In the genomic region with DNA sequence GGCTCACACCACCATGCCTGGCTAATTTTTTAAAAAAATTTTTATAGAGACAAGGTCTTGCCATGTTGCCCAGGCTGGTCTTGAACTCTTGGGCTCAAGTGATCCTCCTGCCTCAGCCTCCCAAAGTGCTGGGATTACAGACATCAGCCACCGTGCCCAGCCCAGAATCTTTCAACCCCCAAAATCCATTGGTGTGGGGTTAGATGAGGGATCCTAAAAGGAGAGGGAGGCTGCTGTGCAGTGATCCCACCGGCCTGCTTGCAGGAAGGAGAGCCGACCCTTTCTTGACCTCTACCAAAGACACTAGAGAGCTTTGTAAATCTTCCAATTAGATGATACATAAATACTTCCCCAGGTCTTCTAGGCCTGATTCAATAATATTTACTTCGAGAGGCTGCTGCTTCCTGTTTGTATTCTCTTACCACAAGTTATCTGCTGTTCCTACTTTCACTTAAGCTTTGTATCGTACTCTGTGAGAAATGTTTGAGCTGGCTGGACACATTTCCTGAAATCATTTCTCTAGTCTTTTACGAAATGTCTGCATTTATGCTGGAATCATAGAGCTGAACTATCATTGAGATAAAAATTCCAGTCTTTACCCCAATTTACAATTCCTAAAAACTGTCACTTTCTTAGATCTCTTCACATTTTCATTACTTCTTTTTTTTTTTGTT, we compare ENCODE assay signal across 1 cellular context.
A peak's percentile ranks its signal among the peaks of the same experiment; 100 is the strongest.
TF ChIP-seq lines count a peak whose summit lies in the region.

No MANE protein-coding gene starts in this region.

TF ChIP-seq in K562, 482 proteins besides CTCF, POLR2A, EP300 and RAD21 (continued from another document and continues in another):
- TF ChIP-seq, protein P1, sequence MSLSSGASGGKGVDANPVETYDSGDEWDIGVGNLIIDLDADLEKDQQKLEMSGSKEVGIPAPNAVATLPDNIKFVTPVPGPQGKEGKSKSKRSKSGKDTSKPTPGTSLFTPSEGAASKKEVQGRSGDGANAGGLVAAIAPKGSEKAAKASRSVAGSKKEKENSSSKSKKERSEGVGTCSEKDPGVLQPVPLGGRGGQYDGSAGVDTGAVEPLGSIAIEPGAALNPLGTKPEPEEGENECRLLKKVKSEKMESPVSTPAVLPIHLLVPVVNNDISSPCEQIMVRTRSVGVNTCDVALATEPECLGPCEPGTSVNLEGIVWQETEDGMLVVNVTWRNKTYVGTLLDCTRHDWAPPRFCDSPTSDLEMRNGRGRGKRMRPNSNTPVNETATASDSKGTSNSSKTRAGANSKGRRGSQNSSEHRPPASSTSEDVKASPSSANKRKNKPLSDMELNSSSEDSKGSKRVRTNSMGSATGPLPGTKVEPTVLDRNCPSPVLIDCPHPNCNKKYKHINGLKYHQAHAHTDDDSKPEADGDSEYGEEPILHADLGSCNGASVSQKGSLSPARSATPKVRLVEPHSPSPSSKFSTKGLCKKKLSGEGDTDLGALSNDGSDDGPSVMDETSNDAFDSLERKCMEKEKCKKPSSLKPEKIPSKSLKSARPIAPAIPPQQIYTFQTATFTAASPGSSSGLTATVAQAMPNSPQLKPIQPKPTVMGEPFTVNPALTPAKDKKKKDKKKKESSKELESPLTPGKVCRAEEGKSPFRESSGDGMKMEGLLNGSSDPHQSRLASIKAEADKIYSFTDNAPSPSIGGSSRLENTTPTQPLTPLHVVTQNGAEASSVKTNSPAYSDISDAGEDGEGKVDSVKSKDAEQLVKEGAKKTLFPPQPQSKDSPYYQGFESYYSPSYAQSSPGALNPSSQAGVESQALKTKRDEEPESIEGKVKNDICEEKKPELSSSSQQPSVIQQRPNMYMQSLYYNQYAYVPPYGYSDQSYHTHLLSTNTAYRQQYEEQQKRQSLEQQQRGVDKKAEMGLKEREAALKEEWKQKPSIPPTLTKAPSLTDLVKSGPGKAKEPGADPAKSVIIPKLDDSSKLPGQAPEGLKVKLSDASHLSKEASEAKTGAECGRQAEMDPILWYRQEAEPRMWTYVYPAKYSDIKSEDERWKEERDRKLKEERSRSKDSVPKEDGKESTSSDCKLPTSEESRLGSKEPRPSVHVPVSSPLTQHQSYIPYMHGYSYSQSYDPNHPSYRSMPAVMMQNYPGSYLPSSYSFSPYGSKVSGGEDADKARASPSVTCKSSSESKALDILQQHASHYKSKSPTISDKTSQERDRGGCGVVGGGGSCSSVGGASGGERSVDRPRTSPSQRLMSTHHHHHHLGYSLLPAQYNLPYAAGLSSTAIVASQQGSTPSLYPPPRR (CRISPR knock-in tag; IDR thresholded peaks at IDR 0.05; ENCODE audit: borderline replicate concordance): no peak
- no peak for TF ChIP-seq EP400 (IDR thresholded peaks at IDR 0.05)
- 0 out of 2 replicates have a peak, but pooled peaks have one; percentile 15 for TF ChIP-seq FOSL1 (tag; conservative IDR thresholded peaks at IDR 0.05)
- no peak for TF ChIP-seq KLF1 (tag; IDR thresholded peaks at IDR 0.05)
- no peak for TF ChIP-seq RB1 (IDR thresholded peaks at IDR 0.05; ENCODE audit: low read depth)
- no peak for TF ChIP-seq SRSF1 (IDR thresholded peaks at IDR 0.05; ENCODE audit: low read depth, low read length)
- TF ChIP-seq BMI1 (IDR thresholded peaks at IDR 0.05; ENCODE audit: low read length): no peak
- no peak for TF ChIP-seq TSC22D4 (tag; IDR thresholded peaks at IDR 0.05)
- TF ChIP-seq, protein P2, sequence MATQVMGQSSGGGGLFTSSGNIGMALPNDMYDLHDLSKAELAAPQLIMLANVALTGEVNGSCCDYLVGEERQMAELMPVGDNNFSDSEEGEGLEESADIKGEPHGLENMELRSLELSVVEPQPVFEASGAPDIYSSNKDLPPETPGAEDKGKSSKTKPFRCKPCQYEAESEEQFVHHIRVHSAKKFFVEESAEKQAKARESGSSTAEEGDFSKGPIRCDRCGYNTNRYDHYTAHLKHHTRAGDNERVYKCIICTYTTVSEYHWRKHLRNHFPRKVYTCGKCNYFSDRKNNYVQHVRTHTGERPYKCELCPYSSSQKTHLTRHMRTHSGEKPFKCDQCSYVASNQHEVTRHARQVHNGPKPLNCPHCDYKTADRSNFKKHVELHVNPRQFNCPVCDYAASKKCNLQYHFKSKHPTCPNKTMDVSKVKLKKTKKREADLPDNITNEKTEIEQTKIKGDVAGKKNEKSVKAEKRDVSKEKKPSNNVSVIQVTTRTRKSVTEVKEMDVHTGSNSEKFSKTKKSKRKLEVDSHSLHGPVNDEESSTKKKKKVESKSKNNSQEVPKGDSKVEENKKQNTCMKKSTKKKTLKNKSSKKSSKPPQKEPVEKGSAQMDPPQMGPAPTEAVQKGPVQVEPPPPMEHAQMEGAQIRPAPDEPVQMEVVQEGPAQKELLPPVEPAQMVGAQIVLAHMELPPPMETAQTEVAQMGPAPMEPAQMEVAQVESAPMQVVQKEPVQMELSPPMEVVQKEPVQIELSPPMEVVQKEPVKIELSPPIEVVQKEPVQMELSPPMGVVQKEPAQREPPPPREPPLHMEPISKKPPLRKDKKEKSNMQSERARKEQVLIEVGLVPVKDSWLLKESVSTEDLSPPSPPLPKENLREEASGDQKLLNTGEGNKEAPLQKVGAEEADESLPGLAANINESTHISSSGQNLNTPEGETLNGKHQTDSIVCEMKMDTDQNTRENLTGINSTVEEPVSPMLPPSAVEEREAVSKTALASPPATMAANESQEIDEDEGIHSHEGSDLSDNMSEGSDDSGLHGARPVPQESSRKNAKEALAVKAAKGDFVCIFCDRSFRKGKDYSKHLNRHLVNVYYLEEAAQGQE (CRISPR knock-in tag; IDR thresholded peaks at IDR 0.05; ENCODE audit: low read depth): no peak
- no peak for TF ChIP-seq RAD51 (IDR thresholded peaks at IDR 0.05; ENCODE audit: borderline replicate concordance, low read depth)
- no peak for TF ChIP-seq CBFB (CRISPR knock-in tag; IDR thresholded peaks at IDR 0.05)
- no peak for TF ChIP-seq ZNF184 (CRISPR knock-in tag; IDR thresholded peaks at IDR 0.05)
- TF ChIP-seq PHF8 (IDR thresholded peaks at IDR 0.05; ENCODE audit: borderline replicate concordance, low read length): peak; percentile 17; the same call in 1 of the 2 replicates
- TF ChIP-seq LARP7 (IDR thresholded peaks at IDR 0.05): no peak
- TF ChIP-seq, protein P3, sequence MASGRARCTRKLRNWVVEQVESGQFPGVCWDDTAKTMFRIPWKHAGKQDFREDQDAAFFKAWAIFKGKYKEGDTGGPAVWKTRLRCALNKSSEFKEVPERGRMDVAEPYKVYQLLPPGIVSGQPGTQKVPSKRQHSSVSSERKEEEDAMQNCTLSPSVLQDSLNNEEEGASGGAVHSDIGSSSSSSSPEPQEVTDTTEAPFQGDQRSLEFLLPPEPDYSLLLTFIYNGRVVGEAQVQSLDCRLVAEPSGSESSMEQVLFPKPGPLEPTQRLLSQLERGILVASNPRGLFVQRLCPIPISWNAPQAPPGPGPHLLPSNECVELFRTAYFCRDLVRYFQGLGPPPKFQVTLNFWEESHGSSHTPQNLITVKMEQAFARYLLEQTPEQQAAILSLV (tag; IDR thresholded peaks at IDR 0.05): no peak
- TF ChIP-seq KLF13 (tag; IDR thresholded peaks at IDR 0.05; ENCODE audit: borderline replicate concordance, low read depth): no peak
- TF ChIP-seq, protein P4, sequence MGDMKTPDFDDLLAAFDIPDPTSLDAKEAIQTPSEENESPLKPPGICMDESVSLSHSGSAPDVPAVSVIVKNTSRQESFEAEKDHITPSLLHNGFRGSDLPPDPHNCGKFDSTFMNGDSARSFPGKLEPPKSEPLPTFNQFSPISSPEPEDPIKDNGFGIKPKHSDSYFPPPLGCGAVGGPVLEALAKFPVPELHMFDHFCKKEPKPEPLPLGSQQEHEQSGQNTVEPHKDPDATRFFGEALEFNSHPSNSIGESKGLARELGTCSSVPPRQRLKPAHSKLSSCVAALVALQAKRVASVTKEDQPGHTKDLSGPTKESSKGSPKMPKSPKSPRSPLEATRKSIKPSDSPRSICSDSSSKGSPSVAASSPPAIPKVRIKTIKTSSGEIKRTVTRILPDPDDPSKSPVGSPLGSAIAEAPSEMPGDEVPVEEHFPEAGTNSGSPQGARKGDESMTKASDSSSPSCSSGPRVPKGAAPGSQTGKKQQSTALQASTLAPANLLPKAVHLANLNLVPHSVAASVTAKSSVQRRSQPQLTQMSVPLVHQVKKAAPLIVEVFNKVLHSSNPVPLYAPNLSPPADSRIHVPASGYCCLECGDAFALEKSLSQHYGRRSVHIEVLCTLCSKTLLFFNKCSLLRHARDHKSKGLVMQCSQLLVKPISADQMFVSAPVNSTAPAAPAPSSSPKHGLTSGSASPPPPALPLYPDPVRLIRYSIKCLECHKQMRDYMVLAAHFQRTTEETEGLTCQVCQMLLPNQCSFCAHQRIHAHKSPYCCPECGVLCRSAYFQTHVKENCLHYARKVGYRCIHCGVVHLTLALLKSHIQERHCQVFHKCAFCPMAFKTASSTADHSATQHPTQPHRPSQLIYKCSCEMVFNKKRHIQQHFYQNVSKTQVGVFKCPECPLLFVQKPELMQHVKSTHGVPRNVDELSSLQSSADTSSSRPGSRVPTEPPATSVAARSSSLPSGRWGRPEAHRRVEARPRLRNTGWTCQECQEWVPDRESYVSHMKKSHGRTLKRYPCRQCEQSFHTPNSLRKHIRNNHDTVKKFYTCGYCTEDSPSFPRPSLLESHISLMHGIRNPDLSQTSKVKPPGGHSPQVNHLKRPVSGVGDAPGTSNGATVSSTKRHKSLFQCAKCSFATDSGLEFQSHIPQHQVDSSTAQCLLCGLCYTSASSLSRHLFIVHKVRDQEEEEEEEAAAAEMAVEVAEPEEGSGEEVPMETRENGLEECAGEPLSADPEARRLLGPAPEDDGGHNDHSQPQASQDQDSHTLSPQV (IDR thresholded peaks at IDR 0.05): peak; percentile 76
- no peak for TF ChIP-seq CREBBP (IDR thresholded peaks at IDR 0.05; ENCODE audit: low read depth, low read length)
- TF ChIP-seq HEY1 (CRISPR knock-in tag; IDR thresholded peaks at IDR 0.05; ENCODE audit: borderline replicate concordance): no peak
- TF ChIP-seq ZNF121 (CRISPR knock-in tag; conservative IDR thresholded peaks at IDR 0.05): no peak
- no peak for TF ChIP-seq COPS2 (conservative IDR thresholded peaks at IDR 0.05)
- TF ChIP-seq ZNF124 (CRISPR knock-in tag; IDR thresholded peaks at IDR 0.05): no peak
- TF ChIP-seq SAP30 (IDR thresholded peaks at IDR 0.05; ENCODE audit: borderline replicate concordance, insufficient read depth, low read depth, low read length, poor library complexity, severe bottlenecking): no peak
- TF ChIP-seq ETV1 (tag; conservative IDR thresholded peaks at IDR 0.05; ENCODE audit: low read depth): no peak
- TF ChIP-seq, protein P5, sequence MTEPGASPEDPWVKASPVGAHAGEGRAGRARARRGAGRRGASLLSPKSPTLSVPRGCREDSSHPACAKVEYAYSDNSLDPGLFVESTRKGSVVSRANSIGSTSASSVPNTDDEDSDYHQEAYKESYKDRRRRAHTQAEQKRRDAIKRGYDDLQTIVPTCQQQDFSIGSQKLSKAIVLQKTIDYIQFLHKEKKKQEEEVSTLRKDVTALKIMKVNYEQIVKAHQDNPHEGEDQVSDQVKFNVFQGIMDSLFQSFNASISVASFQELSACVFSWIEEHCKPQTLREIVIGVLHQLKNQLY (CRISPR knock-in tag; conservative IDR thresholded peaks at IDR 0.05): no peak
- TF ChIP-seq, protein P6, sequence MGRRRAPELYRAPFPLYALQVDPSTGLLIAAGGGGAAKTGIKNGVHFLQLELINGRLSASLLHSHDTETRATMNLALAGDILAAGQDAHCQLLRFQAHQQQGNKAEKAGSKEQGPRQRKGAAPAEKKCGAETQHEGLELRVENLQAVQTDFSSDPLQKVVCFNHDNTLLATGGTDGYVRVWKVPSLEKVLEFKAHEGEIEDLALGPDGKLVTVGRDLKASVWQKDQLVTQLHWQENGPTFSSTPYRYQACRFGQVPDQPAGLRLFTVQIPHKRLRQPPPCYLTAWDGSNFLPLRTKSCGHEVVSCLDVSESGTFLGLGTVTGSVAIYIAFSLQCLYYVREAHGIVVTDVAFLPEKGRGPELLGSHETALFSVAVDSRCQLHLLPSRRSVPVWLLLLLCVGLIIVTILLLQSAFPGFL (CRISPR knock-in tag; IDR thresholded peaks at IDR 0.05): no peak
- no peak for TF ChIP-seq CHD1 (IDR thresholded peaks at IDR 0.05; ENCODE audit: low read length)
- no peak for TF ChIP-seq MCM7 (IDR thresholded peaks at IDR 0.05)
- peak; percentile 47; the same call in 1 of the 2 replicates for TF ChIP-seq MTA1 (IDR thresholded peaks at IDR 0.05; ENCODE audit: borderline replicate concordance)
- no peak for TF ChIP-seq ERF (CRISPR knock-in tag; IDR thresholded peaks at IDR 0.05)
- TF ChIP-seq ELF1 (tag; IDR thresholded peaks at IDR 0.05): peak; percentile 76
- TF ChIP-seq NR3C1 (CRISPR knock-in tag; IDR thresholded peaks at IDR 0.05): no peak
- TF ChIP-seq, protein P7, sequence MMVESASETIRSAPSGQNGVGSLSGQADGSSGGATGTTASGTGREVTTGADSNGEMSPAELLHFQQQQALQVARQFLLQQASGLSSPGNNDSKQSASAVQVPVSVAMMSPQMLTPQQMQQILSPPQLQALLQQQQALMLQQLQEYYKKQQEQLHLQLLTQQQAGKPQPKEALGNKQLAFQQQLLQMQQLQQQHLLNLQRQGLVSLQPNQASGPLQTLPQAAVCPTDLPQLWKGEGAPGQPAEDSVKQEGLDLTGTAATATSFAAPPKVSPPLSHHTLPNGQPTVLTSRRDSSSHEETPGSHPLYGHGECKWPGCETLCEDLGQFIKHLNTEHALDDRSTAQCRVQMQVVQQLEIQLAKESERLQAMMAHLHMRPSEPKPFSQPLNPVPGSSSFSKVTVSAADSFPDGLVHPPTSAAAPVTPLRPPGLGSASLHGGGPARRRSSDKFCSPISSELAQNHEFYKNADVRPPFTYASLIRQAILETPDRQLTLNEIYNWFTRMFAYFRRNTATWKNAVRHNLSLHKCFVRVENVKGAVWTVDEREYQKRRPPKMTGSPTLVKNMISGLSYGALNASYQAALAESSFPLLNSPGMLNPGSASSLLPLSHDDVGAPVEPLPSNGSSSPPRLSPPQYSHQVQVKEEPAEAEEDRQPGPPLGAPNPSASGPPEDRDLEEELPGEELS (CRISPR knock-in tag; IDR thresholded peaks at IDR 0.05; ENCODE audit: borderline replicate concordance): no peak
- TF ChIP-seq FIP1L1 (IDR thresholded peaks at IDR 0.05; ENCODE audit: low read depth, low read length, poor library complexity, severe bottlenecking): no peak
- no peak for TF ChIP-seq CBX5 (IDR thresholded peaks at IDR 0.05; ENCODE audit: borderline replicate concordance, low read depth)
- TF ChIP-seq LCOR (CRISPR knock-in tag; IDR thresholded peaks at IDR 0.05): peak; percentile 45; the same call in 1 of the 2 replicates
- no peak for TF ChIP-seq ADNP (tag; IDR thresholded peaks at IDR 0.05)
- TF ChIP-seq, protein P8, sequence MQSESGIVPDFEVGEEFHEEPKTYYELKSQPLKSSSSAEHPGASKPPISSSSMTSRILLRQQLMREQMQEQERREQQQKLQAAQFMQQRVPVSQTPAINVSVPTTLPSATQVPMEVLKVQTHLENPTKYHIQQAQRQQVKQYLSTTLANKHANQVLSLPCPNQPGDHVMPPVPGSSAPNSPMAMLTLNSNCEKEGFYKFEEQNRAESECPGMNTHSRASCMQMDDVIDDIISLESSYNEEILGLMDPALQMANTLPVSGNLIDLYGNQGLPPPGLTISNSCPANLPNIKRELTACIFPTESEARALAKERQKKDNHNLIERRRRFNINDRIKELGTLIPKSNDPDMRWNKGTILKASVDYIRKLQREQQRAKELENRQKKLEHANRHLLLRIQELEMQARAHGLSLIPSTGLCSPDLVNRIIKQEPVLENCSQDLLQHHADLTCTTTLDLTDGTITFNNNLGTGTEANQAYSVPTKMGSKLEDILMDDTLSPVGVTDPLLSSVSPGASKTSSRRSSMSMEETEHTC (IDR thresholded peaks at IDR 0.05): no peak
- no peak for TF ChIP-seq SIN3B (IDR thresholded peaks at IDR 0.05; ENCODE audit: low read depth)
- no peak for TF ChIP-seq TBP (optimal IDR thresholded peaks at IDR 0.05; ENCODE audit: low read depth, low read length)
- no peak for TF ChIP-seq HIVEP1 (CRISPR knock-in tag; IDR thresholded peaks at IDR 0.05)
- no peak for TF ChIP-seq HCFC1 (IDR thresholded peaks at IDR 0.05; ENCODE audit: low read depth, low read length)
- TF ChIP-seq FOXK2 (conservative IDR thresholded peaks at IDR 0.05 in 1 of 2, IDR thresholded peaks at IDR 0.05 in 1 of 2; ENCODE audit: low read depth in 2 of 2): 0 out of 4 replicates have a peak, but pooled peaks have one; percentile 15 to 25
- no peak for TF ChIP-seq ZNF436 (CRISPR knock-in tag; IDR thresholded peaks at IDR 0.05)
- TF ChIP-seq ZNF584 (CRISPR knock-in tag; IDR thresholded peaks at IDR 0.05; ENCODE audit: low read depth): peak; percentile 58; the same call in 1 of the 2 replicates
